Comparison of ENCODE assay signal across 8 cellular contexts in the genomic region with DNA sequence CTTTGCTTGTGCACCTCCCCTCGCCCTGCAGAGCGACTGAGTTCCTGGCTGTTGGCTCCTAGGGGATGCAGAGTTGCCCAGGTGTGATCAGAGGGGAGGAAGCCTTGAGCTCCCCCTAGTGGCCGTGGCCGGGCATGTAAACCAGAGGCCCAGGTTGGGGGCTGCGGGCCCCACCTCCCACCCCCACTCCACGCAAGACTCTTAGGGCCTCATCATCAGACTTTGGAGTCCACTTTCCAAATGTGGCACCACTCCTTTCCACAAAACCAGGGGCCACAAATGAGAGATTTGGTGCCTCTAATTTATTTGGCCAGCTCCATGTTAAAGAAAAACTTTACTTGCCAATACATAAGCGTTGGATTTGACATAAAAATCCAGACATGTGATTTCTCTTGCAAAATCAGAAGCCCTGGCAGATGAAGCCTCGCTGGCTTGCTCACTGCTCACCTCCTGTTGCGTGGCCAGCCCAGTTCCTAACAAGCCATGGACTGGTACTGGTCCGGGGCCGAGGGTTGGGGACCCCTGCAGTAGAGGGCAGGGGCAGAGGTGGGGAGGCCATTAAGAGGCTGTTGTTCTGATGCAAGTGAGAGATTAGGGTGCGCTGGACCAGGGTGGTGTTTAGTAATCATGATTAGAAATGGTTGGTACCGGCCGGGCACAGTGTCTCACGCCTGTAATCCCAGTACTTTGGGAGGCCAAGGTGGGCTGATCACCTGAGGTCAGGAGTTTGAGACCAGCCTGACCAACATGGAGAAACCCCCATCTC. TPM values are rescaled to one million over a fixed set of nuclear protein-coding genes. Genes with fewer than 3 reads are reported as not detected.
A peak's percentile ranks its signal among the peaks of the same experiment; 100 is the strongest.
DNase-seq lines count a peak whose midpoint lies in the region; ATAC-seq, FAIRE-seq and TF ChIP-seq lines count a peak whose summit lies in the region.

No MANE protein-coding gene starts in this region.

- H3K4me1 ChIP-seq in CD4-positive, CD25-positive, alpha-beta regulatory T cell (ENCODE audit: control insufficient read depth, insufficient read depth, low read length, poor library complexity, severe bottlenecking), result no peaks in the 10 kb centered on the region
- H3K4me1 ChIP-seq in right lobe of liver, result no peaks in the 10 kb centered on the region

- no peak overlapping the region for H3K27ac ChIP-seq in CD4-positive, CD25-positive, alpha-beta regulatory T cell (ENCODE audit: insufficient read depth, low read length, poor library complexity, severe bottlenecking)
- H3K27ac ChIP-seq in VCaP, result no peak overlapping the region
- H3K27ac ChIP-seq in right lobe of liver, result no peak overlapping the region

- peaks cover 0 to 8% (median 4%) of the 10 kb centered on the region in 7 donors for H3K9me3 Mint-ChIP-seq in CD4-positive, CD25-positive, alpha-beta regulatory T cell

- H3K27ac Mint-ChIP-seq in CD4-positive, CD25-positive, alpha-beta regulatory T cell, result no peak overlapping the region

- no peak for FAIRE-seq in bronchial epithelial cell (lab: Jason Lieb, UNC)

- H3K9me3 ChIP-seq in CD4-positive, CD25-positive, alpha-beta regulatory T cell (ENCODE audit: control insufficient read depth in 2 of 2, low read length in 2 of 2), result no peaks in the 10 kb centered on the region
- H3K9me3 ChIP-seq in right lobe of liver, result no peaks in the 10 kb centered on the region

- no peak for TF ChIP-seq POLR2A in right lobe of liver (IDR thresholded peaks at IDR 0.05)

- H3K36me3 ChIP-seq in CD4-positive, CD25-positive, alpha-beta regulatory T cell (ENCODE audit: control insufficient read depth, insufficient read depth, low read length), result no peaks in the 10 kb centered on the region
- H3K36me3 ChIP-seq in bronchial epithelial cell (ENCODE audit: control insufficient read depth, insufficient read depth, low read length), result no peaks in the 10 kb centered on the region
- no peaks in the 10 kb centered on the region for H3K36me3 ChIP-seq in right lobe of liver

- DNase-seq in CD4-positive, CD25-positive, alpha-beta regulatory T cell, result peak in 2 of 3 donors; percentile 1 to 19
- DNase-seq in bronchial epithelial cell (ENCODE audit: low read depth) (no peak), right lobe of liver (peak; percentile 43 to 65 (median 54)), NCI-H2227 treated with DMSO at 0.1 percent for 48 hours (lab: John Stamatoyannopoulos, UW) (no peak)
- peak; percentile 22 to 26 for DNase-seq in stimulated activated CD8-positive, alpha-beta memory T cell treated with anti-CD3 and anti-CD28 coated beads, Interleukin-4, amount 100 ng/mL, for 1 hour (ENCODE audit: low read depth in 2 of 2, low spot score in 1 of 2)

- no peak for ATAC-seq in CD4-positive, CD25-positive, alpha-beta regulatory T cell (ENCODE audit: low read depth in 2 of 2)
- ATAC-seq in HG03354 (IDR thresholded peaks at IDR 0.05; ENCODE audit: poor library complexity, severe bottlenecking, unreplicated experiment), result peak; percentile 57
- ATAC-seq in right lobe of liver, result peak; percentile 35 to 64 (median 50)
- no peak for ATAC-seq in GM21717 (IDR thresholded peaks at IDR 0.05; ENCODE audit: unreplicated experiment)

- H3K27me3 ChIP-seq in CD4-positive, CD25-positive, alpha-beta regulatory T cell (ENCODE audit: control insufficient read depth, insufficient read depth, low read length), result no peaks in the 10 kb centered on the region
- H3K27me3 ChIP-seq in bronchial epithelial cell (ENCODE audit: control insufficient read depth, insufficient read depth, low read length), result no peaks in the 10 kb centered on the region
- no peaks in the 10 kb centered on the region for H3K27me3 ChIP-seq in right lobe of liver

- no peak overlapping the region for H3K4me3 Mint-ChIP-seq in CD4-positive, CD25-positive, alpha-beta regulatory T cell

- H3K36me3 Mint-ChIP-seq in CD4-positive, CD25-positive, alpha-beta regulatory T cell, result no peaks in the 10 kb centered on the region

- H3K4me1 Mint-ChIP-seq in CD4-positive, CD25-positive, alpha-beta regulatory T cell, result no peaks in the 10 kb centered on the region

- WGBS in right lobe of liver (ENCODE audit: insufficient coverage, low coverage, low lambda C conversion rate, missing lambda C conversion rate), result 49% methylated on average over 12 of the region's 15 CpGs

- TF ChIP-seq CTCF in VCaP (conservative IDR thresholded peaks at IDR 0.05), result peak; percentile 91
- TF ChIP-seq CTCF in bronchial epithelial cell (IDR thresholded peaks at IDR 0.05; ENCODE audit: insufficient read depth, low read length, severe bottlenecking), result peak; percentile 54
- peak; percentile 50 to 84 (median 59) for TF ChIP-seq CTCF in right lobe of liver (IDR thresholded peaks at IDR 0.05)

- no peak overlapping the region for H3K4me3 ChIP-seq in CD4-positive, CD25-positive, alpha-beta regulatory T cell (ENCODE audit: low read depth, low read length)
- H3K4me3 ChIP-seq in bronchial epithelial cell (ENCODE audit: low read depth, low read length), result no peak overlapping the region
- H3K4me3 ChIP-seq in right lobe of liver, result no peak overlapping the region

- H3K27me3 Mint-ChIP-seq in CD4-positive, CD25-positive, alpha-beta regulatory T cell, result no peaks in the 10 kb centered on the region

- intact Hi-C loops in right lobe of liver (cut with DNase I), result no loop called here

RNA-seq across cellular contexts. Expression of gene GAS7, which starts 28.7 kb away (rescaled TPM):
- total RNA-seq in CD4-positive, CD25-positive, alpha-beta regulatory T cell, result 0.76 TPM
- polyA plus RNA-seq in CD4-positive, CD25-positive, alpha-beta regulatory T cell, result under 1 TPM in 3 of 4 donors, not detected in 1; 0.10 to 0.79 (median 0.16) TPM
- total RNA-seq in bronchial epithelial cell (1.1 and 1.7 TPM in 2 replicates), right lobe of liver (1 to 10 TPM; 1.6 to 7.1 (median 2.7) TPM)

Comparison
In these comparisons a context has a peak if more than half of its experiments do, and no peak if none do; other contexts are left out.
1. ATAC-seq: peak in HG03354 (single experiment) and right lobe of liver (4 of 4); none in CD4-positive, CD25-positive, alpha-beta regulatory T cell (0 of 2) and GM21717 (single experiment).
2. DNase-seq: peak in CD4-positive, CD25-positive, alpha-beta regulatory T cell (2 of 3), right lobe of liver (3 of 3) and stimulated activated CD8-positive, alpha-beta memory T cell treated with anti-CD3 and anti-CD28 coated beads, Interleukin-4, amount 100 ng/mL, for 1 hour (2 of 2); none in bronchial epithelial cell (single experiment) and NCI-H2227 treated with DMSO at 0.1 percent for 48 hours (single experiment).
3. Peak in every context shown above with its lines, with median percentiles within 50 percentile points of each other: CTCF ChIP-seq.